In the genomic region with DNA sequence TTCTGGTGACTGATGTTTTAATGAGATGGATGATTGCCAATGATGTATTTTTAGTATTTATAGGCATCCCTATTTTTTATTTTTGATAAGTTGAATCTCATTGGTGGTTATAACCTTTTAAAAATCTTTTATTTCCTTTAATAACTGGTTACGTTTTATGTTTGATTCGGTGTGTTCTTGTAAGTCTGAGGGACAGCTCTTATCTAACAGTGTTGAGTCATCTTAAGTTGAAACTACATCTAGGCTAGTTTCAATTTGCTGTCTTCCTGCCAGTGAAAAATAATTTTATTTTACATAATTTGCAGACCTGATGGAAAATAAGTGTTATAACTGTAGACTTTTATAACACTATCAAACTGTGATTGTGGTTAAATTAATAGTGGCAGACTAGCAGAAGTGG, we compare ENCODE assay signal across 20 cellular contexts. TPM values are rescaled to one million over a fixed set of nuclear protein-coding genes. Genes with fewer than 3 reads are reported as not detected.
DNase-seq lines count a peak whose midpoint lies in the region; ATAC-seq, FAIRE-seq and TF ChIP-seq lines count a peak whose summit lies in the region.
"Had no signal": no experiment of that assay in that cellular context is flagged by ENCODE, and none has a peak within 500 bp of the region (broad histone marks: within the 10 kb centered on the region; RNA-seq: fewer than 3 reads in every experiment).

No MANE protein-coding gene starts in this region.

- H2AFZ ChIP-seq in K562 (ENCODE audit: low read depth, low read length), result no peak overlapping the region

- CTCF ChIA-PET in HEK293T (lab: Yijun Ruan, JAX) (no interaction called here), K562 (lab: Yijun Ruan, JAX; ENCODE audit: low intra/inter-chr PET ratio) (no interaction called here)

- no peaks in the 10 kb centered on the region for H3K9me3 ChIP-seq in K562 (replicated peaks; ENCODE audit: control insufficient read depth, insufficient read depth, low read depth, low read length)
- H3K9me3 ChIP-seq in left lung, result no peaks in the 10 kb centered on the region
- H3K9me3 ChIP-seq: BLaER1, heart right ventricle had no signal

- peaks cover 18% of the 10 kb centered on the region for H4K20me1 ChIP-seq in K562 (replicated peaks; ENCODE audit: control insufficient read depth, insufficient read depth, low read length)

- H3K4me2 ChIP-seq in K562 (ENCODE audit: insufficient read depth, low read length), result peak overlapping the region; percentile 72
- H3K4me2 ChIP-seq: BLaER1 had no signal

- peak; percentile 31 for ATAC-seq in K562
- no peak for ATAC-seq in left lung
- no peak for ATAC-seq in HG02623 (IDR thresholded peaks at IDR 0.05; ENCODE audit: unreplicated experiment)
- no peak for ATAC-seq in GM18909 (IDR thresholded peaks at IDR 0.05; ENCODE audit: poor library complexity, unreplicated experiment)
- ATAC-seq: heart right ventricle, left lobe of liver, right cardiac atrium had no signal

- TF ChIP-seq CTCF in K562 (IDR thresholded peaks at IDR 0.05 in 2 of 3, conservative IDR thresholded peaks at IDR 0.05 in 1 of 3; ENCODE audit: insufficient read depth in 2 of 3, low read depth in 1 of 3, low read length in 3 of 3) (no peak), left lung (IDR thresholded peaks at IDR 0.05) (no peak), GM10266 (IDR thresholded peaks at IDR 0.05; ENCODE audit: control insufficient read depth, insufficient read depth, low read depth, missing control alignments) (no peak)

- BruUV-seq in K562 (replicated peaks; lab: Mats Ljungman, UMichigan), result no TSS peak

- TF ChIP-seq EP300 in K562 (IDR thresholded peaks at IDR 0.05; ENCODE audit: low read length), result no peak; the same call in 1 of the 2 replicates

- peak; percentile 59 for FAIRE-seq in K562 (lab: Jason Lieb, UNC)
- FAIRE-seq: H54, urothelium cell line had no signal

- H3K4me3 ChIP-seq in GM08714 (ENCODE audit: low read length) (peak overlapping the region; percentile 9; the same call in 1 of the 2 replicates), K562 (no peak overlapping the region), left lung (no peak overlapping the region)
- H3K4me3 ChIP-seq: BLaER1, heart right ventricle had no signal

- whole genome bisulfite sequencing in K562 (ENCODE audit: insufficient coverage, low coverage, missing lambda C conversion rate), result 0% methylated on average over 2 of the region's 2 CpGs

- TF ChIP-seq RAD21 in K562 (CRISPR knock-in tag; conservative IDR thresholded peaks at IDR 0.05 in 1 of 2, IDR thresholded peaks at IDR 0.05 in 1 of 2), result no peak

- no peak for TF ChIP-seq POLR2A in K562 (conservative IDR thresholded peaks at IDR 0.05)

- H3K27me3 ChIP-seq in K562 (ENCODE audit: control insufficient read depth in 2 of 2, insufficient read depth in 2 of 2, low read length in 2 of 2) (no peaks in the 10 kb centered on the region), left lung (peaks cover 0 to 39% of the 10 kb centered on the region in 2 donors)

- H3K27ac ChIP-seq in K562 (ENCODE audit: extremely low read depth, low read depth, low read length), result peak overlapping the region; percentile 68
- peak overlapping the region; percentile 22 to 50 for H3K27ac ChIP-seq in left lung
- H3K27ac ChIP-seq: BLaER1, heart right ventricle had no signal

- H3K9ac ChIP-seq in K562 (ENCODE audit: insufficient read depth in 1 of 2, low read depth in 2 of 2, low read length in 2 of 2), result peak overlapping the region in 1 of 2 experiments; percentile 50; a peak in 2 of 4 replicates
- H3K9ac ChIP-seq: BLaER1 had no signal

- POLR2A ChIA-PET in HEK293T (lab: Yijun Ruan, JAX), result no interaction called here
- POLR2A ChIA-PET in K562 (lab: Yijun Ruan, JAX), result interaction anchor here (1.4 to 5.8 kb wide), 6 partner anchors 8 to 65 kb away, joined by 4 to 45 read pairs (median 10); no protein-coding TSS in a partner anchor

- peaks cover 12 to 54% of the 10 kb centered on the region in 2 experiments for H3K4me1 ChIP-seq in K562 (replicated peaks in 1 of 2; ENCODE audit: control insufficient read depth in 2 of 2, insufficient read depth in 2 of 2, low read length in 2 of 2)
- peaks cover 4 to 60% of the 10 kb centered on the region in 2 donors for H3K4me1 ChIP-seq in left lung

- H3K79me2 ChIP-seq in K562 (ENCODE audit: control insufficient read depth, insufficient read depth, low read length), result peaks cover 89% of the 10 kb centered on the region

- no peaks in the 10 kb centered on the region; the same call in 2 of the 3 replicates for H3K36me3 ChIP-seq in K562 (ENCODE audit: control insufficient read depth, insufficient read depth, low read length)
- no peaks in the 10 kb centered on the region for H3K36me3 ChIP-seq in left lung
- H3K36me3 ChIP-seq: BLaER1, heart right ventricle had no signal

- no peaks in the 10 kb centered on the region for H3K9me1 ChIP-seq in K562 (ENCODE audit: control insufficient read depth, insufficient read depth, low read length)

- DNase-seq in HEK293T (ENCODE audit: extremely low spot score), result no peak
- DNase-seq in K562 (ENCODE audit: extremely low read depth in 1 of 4, low spot score in 3 of 4), result peak in 1 of 4 experiments; percentile 40
- DNase-seq in left lung, result no peak
- DNase-seq in GM10266 (ENCODE audit: extremely low spot score), result no peak
- no peak for DNase-seq in NCI-H1417 (lab: John Stamatoyannopoulos, UW)
- DNase-seq: activated CD8-positive, alpha-beta memory T cell treated with anti-CD3 and anti-CD28 coated beads for 24 hours; heart right ventricle; NCI-H187; NCI-H526; nephron progenitor cell; right cardiac atrium; stimulated activated CD4-positive, alpha-beta T cell treated with anti-CD3 and anti-CD28 coated beads, Interleukin-2, amount 100 ng/mL, for 48 hours; T1000 had no signal

- in situ Hi-C loops in K562 (cut with MboI), result no loop called here

- intact Hi-C loops in K562 (cut with micrococcal nuclease), result no loop called here
- intact Hi-C loops in left lung (cut with DNase I), result no loop called here

TF ChIP-seq in HEK293T, 16 proteins besides CTCF, POLR2A, EP300 and RAD21:
- TF ChIP-seq PKNOX1 (IDR thresholded peaks at IDR 0.05) (peak; percentile 9; the same call in 1 of the 2 replicates), ELF4 (IDR thresholded peaks at IDR 0.05) (no peak), SUZ12 (IDR thresholded peaks at IDR 0.05) (no peak), CTBP1 (IDR thresholded peaks at IDR 0.05; ENCODE audit: borderline replicate concordance) (no peak), FOXA1 (IDR thresholded peaks at IDR 0.05) (no peak), TARDBP (IDR thresholded peaks at IDR 0.05) (no peak)

TF ChIP-seq in K562, 482 proteins besides CTCF, POLR2A, EP300 and RAD21 (continues in another document):
- TF ChIP-seq LARP7 (IDR thresholded peaks at IDR 0.05) (no peak), ZNF133 (CRISPR knock-in tag; IDR thresholded peaks at IDR 0.05) (no peak), FOSL1 (tag; conservative IDR thresholded peaks at IDR 0.05) (peak; percentile 86), C11orf30 (IDR thresholded peaks at IDR 0.05; ENCODE audit: low read depth) (peak; percentile 68), MAFF (IDR thresholded peaks at IDR 0.05; ENCODE audit: low read length) (peak; percentile 59; the same call in 1 of the 2 replicates), BCOR (IDR thresholded peaks at IDR 0.05) (0 out of 2 replicates have a peak, but pooled peaks have one; percentile 3), HOMEZ (CRISPR knock-in tag; IDR thresholded peaks at IDR 0.05) (no peak), MAFK (IDR thresholded peaks at IDR 0.05; ENCODE audit: low read length) (peak; percentile 41; the same call in 1 of the 2 replicates)

RNA-seq across cellular contexts. Expression of gene AFDN, which starts 4.6 kb away (rescaled TPM):
- 294 and 779 TPM in 2 replicates for total RNA-seq in K562 (2011; cell fraction: chromatin; rRNA removed; ENCODE audit: low replicate concordance)
- total RNA-seq in K562 (2011; cell fraction: nucleolus; rRNA removed), result 128 and 193 TPM in 2 replicates
- 330 and 387 TPM in 2 replicates for total RNA-seq in K562 (2011; cell fraction: nucleoplasm; rRNA removed)
- 91.9 and 117 TPM in 2 replicates for total RNA-seq in K562 (2014; rRNA removed)
- 114 and 135 TPM in 2 replicates for total RNA-seq in K562 (2014; rRNA removed; fragmentation: Illumina TruSeq; extraction: Trizol)
- total RNA-seq in K562 (2015; rRNA removed; fragmentation: Illumina TruSeq; extraction: Trizol), result 111 and 112 TPM in 2 replicates
- 106 and 129 TPM in 2 replicates for total RNA-seq in K562 (2021)
- 95.7 and 96.7 TPM in 2 replicates for polyA plus RNA-seq in K562 (2011; rRNA removed)
- polyA plus RNA-seq in K562 (2011; cell fraction: cytosol; rRNA removed), result 29.3 and 38.3 TPM in 2 replicates
- 374 and 388 TPM in 2 replicates for polyA plus RNA-seq in K562 (2011; cell fraction: nucleus; rRNA removed)
- polyA plus RNA-seq in K562 (2012), result 62.0 and 64.2 TPM in 2 replicates
- 95.0 and 105 TPM in 2 replicates for polyA plus RNA-seq in K562 (2014; fragmentation: Illumina TruSeq; extraction: Trizol)
- polyA plus RNA-seq in K562 (2014; fragmentation: Nextera tagmentation; extraction: Ambion mirVana), result 1 to 10 TPM; 7.2 to 9.7 TPM
- 78.9 and 96.4 TPM in 2 replicates for polyA plus RNA-seq in K562 (2014; rRNA removed)
- 183 and 194 TPM in 2 replicates for polyA minus RNA-seq in K562 (2011; rRNA and poly(A)+ RNA removed)
- 78.4 and 100 TPM in 2 replicates for polyA minus RNA-seq in K562 (2011; cell fraction: cytosol; rRNA and poly(A)+ RNA removed)
- 234 and 345 TPM in 2 replicates for polyA minus RNA-seq in K562 (2011; cell fraction: nucleus; rRNA and poly(A)+ RNA removed)
- 100 to 1,000 TPM; 137 to 149 TPM for total RNA-seq in left lung
